In the genomic region with DNA sequence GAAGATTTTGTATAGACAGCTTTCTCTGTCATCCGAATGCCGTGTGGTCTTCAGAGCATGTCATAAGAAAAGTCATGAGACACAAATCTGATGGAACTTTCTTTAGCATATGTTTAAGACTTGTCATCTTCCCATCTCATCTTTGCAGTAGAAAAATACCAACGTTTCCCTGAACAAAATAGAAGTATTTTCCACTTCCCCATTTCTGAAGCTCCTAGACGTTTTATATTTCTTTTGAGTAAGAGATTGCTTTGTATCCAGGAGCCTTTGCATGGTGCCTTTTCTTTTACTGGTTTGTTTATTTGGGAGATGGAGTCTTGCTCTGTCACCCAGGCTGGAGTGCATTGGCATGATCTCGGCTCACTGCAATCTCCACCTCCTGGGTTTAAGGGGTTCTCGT, we compare ENCODE assay signal across 26 cellular contexts.
DNase-seq lines count a peak whose midpoint lies in the region; ATAC-seq and TF ChIP-seq lines count a peak whose summit lies in the region.
"Had no signal": no experiment of that assay in that cellular context is flagged by ENCODE, and none has a peak within 500 bp of the region (broad histone marks: within the 10 kb centered on the region; RNA-seq: fewer than 3 reads in every experiment).

No MANE protein-coding gene starts in this region.

- TF ChIP-seq CTCF in SU-DHL-6 (IDR thresholded peaks at IDR 0.05; ENCODE audit: insufficient read depth, low read length, poor library complexity, severe bottlenecking): no peak

- H3K4me2 ChIP-seq in Karpas-422 (ENCODE audit: low read depth, low read length, poor library complexity, severe bottlenecking): no peak overlapping the region
- H3K4me2 ChIP-seq in SU-DHL-6 (ENCODE audit: low read depth, low read length, poor library complexity, severe bottlenecking): peak overlapping the region; percentile 98
- H3K4me2 ChIP-seq: KMS-11 had no signal

- H4K20me1 ChIP-seq in Karpas-422 (ENCODE audit: insufficient read depth, low read depth, low read length) (no peaks in the 10 kb centered on the region), SU-DHL-6 (ENCODE audit: low read depth, low read length) (no peaks in the 10 kb centered on the region)

- H3K9me2 ChIP-seq in Karpas-422 (replicated peaks; ENCODE audit: insufficient read depth, low read length) (no peaks in the 10 kb centered on the region), SU-DHL-6 (replicated peaks; ENCODE audit: insufficient read depth, low read length) (no peaks in the 10 kb centered on the region)

- H3K79me2 ChIP-seq in Karpas-422 (ENCODE audit: low read length) (no peaks in the 10 kb centered on the region), SU-DHL-6 (ENCODE audit: insufficient read depth, low read length) (peaks cover 60% of the 10 kb centered on the region)

- H2AFZ ChIP-seq in Karpas-422 (ENCODE audit: low read length): no peak overlapping the region
- H2AFZ ChIP-seq in SU-DHL-6 (ENCODE audit: low read depth, low read length, severe bottlenecking): no peak overlapping the region

- H3K4me1 ChIP-seq in Karpas-422 (ENCODE audit: low read length): peaks cover 74% of the 10 kb centered on the region

- peak; percentile 12 to 29 for DNase-seq in AML-193 (lab: John Stamatoyannopoulos, UW)
- peak; percentile 45 for DNase-seq in Karpas-422
- DNase-seq in foreskin melanocyte: peak; percentile 9
- DNase-seq in UCSD-AML1 (lab: John Stamatoyannopoulos, UW; ENCODE audit: unreplicated experiment): no peak
- no peak for DNase-seq in HCEC 1CT
- DNase-seq in epidermal melanocyte (ENCODE audit: insufficient read length, low spot score): no peak
- DNase-seq: activated CD4-positive, alpha-beta T cell treated with anti-CD3 and anti-CD28 coated beads for 48 hours; activated CD8-positive, alpha-beta memory T cell treated with anti-CD3 and anti-CD28 coated beads for 24 hours; anterior cingulate cortex; CD4-positive, CD25-positive, alpha-beta regulatory T cell; effector CD4-positive, alpha-beta T cell; glutamatergic neuron; left ventricle myocardium inferior; NCI-H1694 treated with DMSO at 0.1 percent for 48 hours; NCI-H2171; NCI-H510A; PC-3; stimulated activated naive B cell treated with anti-CD40 and anti-IgM and Interleukin-4, amounts not matched to agents 10 μg/mL and 1 μg/mL and 100 μg/mL, for 72 hours; upper lobe of right lung; WERI-Rb-1 had no signal

- no peaks in the 10 kb centered on the region for H3K9me3 ChIP-seq in Karpas-422 (ENCODE audit: low read length)
- no peaks in the 10 kb centered on the region for H3K9me3 ChIP-seq in SU-DHL-6 (ENCODE audit: insufficient read depth, low read length)
- H3K9me3 ChIP-seq: left ventricle myocardium inferior, upper lobe of right lung had no signal

- no peak for ATAC-seq in GM21576 (IDR thresholded peaks at IDR 0.05; ENCODE audit: unreplicated experiment)
- ATAC-seq: activated naive CD4-positive, alpha-beta T cell treated with anti-CD3 and anti-CD28 coated beads, Interleukin-2, amount 50 U/mL, for 72 hours; PC-3; stimulated activated naive B cell treated with anti-CD40 and anti-IgM and Interleukin-4, amounts not matched to agents 10 μg/mL and 1 μg/mL and 100 μg/mL, for 72 hours; upper lobe of right lung had no signal

- H3K27me3 ChIP-seq in Karpas-422 (ENCODE audit: low read length) (no peaks in the 10 kb centered on the region), SU-DHL-6 (ENCODE audit: low read length) (no peaks in the 10 kb centered on the region)
- H3K27me3 ChIP-seq: upper lobe of right lung had no signal

- H3F3A ChIP-seq in SU-DHL-6 (ENCODE audit: insufficient read depth): peaks cover 54% of the 10 kb centered on the region

- no peak overlapping the region for H3K27ac ChIP-seq in Karpas-422 (ENCODE audit: low read length)
- peak overlapping the region; percentile 97 for H3K27ac ChIP-seq in SU-DHL-6 (ENCODE audit: low read depth, low read length)
- H3K27ac ChIP-seq: epithelial cell of prostate, KMS-11, left ventricle myocardium inferior, upper lobe of right lung, WERI-Rb-1 had no signal

- H3K4me3 ChIP-seq in Karpas-422 (ENCODE audit: low read length): no peak overlapping the region
- H3K4me3 ChIP-seq in SU-DHL-6 (ENCODE audit: insufficient read depth, low read length, poor library complexity, severe bottlenecking): no peak overlapping the region
- H3K4me3 ChIP-seq: left ventricle myocardium inferior, skin epidermis, upper lobe of right lung had no signal

- no peaks in the 10 kb centered on the region for H3K36me3 ChIP-seq in Karpas-422 (ENCODE audit: insufficient read depth, low read length)
- no peaks in the 10 kb centered on the region for H3K36me3 ChIP-seq in SU-DHL-6 (ENCODE audit: low read length)
- H3K36me3 ChIP-seq: left ventricle myocardium inferior, upper lobe of right lung, WERI-Rb-1 had no signal

- H3K9ac ChIP-seq in Karpas-422 (ENCODE audit: low read length): no peak overlapping the region
- peak overlapping the region; percentile 67 for H3K9ac ChIP-seq in SU-DHL-6 (ENCODE audit: low read length)
- H3K9ac ChIP-seq: KMS-11 had no signal

Comparison
In these comparisons a context has a peak if more than half of its experiments do, and no peak if none do; other contexts are left out.
1. DNase-seq: peak in AML-193 (2 of 2), Karpas-422 (single experiment) and foreskin melanocyte (single experiment); none in UCSD-AML1 (single experiment), HCEC 1CT (single experiment) and epidermal melanocyte (single experiment).